ENCODE assay signal across 8 cellular contexts in the genomic region with DNA sequence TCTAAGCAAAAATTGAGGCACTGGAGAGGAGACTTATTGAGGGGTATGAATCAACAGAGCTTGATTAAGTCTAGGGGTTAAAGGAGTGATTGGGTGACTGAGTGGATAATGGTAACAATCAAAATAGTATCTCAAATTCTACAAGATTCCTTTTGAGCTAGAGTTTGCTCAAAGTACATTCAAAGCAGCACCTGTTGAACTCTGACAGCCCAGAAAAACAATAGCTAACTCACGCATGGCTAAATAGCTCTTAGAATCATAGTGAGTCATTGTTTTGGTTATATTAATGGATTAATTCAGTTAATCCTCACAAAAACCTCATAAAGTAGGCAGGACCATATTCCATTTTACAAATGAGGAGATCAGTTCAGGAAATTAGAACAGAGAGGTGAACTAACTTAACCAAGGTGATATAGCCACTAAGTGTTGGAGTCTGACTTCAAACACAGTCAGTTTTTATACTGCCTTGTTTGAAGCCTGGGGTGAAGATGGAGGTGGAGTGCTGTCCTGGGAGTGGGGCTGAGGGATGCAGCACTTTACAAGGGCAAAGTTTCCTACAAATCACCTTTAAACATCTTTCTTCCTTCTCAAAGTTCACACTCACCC. TPM values are rescaled to one million over a fixed set of nuclear protein-coding genes. Genes with fewer than 3 reads are reported as not detected.
DNase-seq lines count a peak whose midpoint lies in the region; ATAC-seq and TF ChIP-seq lines count a peak whose summit lies in the region.

No MANE protein-coding gene starts in this region.

- TF ChIP-seq CTCF in epithelial cell of esophagus (IDR thresholded peaks at IDR 0.05; ENCODE audit: insufficient read depth, low read depth, low read length, missing control alignments) = no peak

- intact Hi-C loops in left colon (cut with DNase I, micrococcal nuclease) (no loop called here), cardiac septum (cut with DNase I) (no loop called here)

- ATAC-seq in GM21381 (IDR thresholded peaks at IDR 0.05; ENCODE audit: unreplicated experiment) (peak; percentile 41), HG03565 (IDR thresholded peaks at IDR 0.05; ENCODE audit: unreplicated experiment) (peak; percentile 32), left colon (no peak)

- DNase-seq in EL (peak; percentile 3), epithelial cell of esophagus (ENCODE audit: low read depth) (peak; percentile 48), left colon (no peak), iPS-NIHi7 (ENCODE audit: extremely low spot score) (no peak), cardiac septum (ENCODE audit: low spot score) (no peak)
- no peak for DNase-seq in effector CD8-positive, alpha-beta T cell (lab: John Stamatoyannopoulos, UW)

- H3K4me3 ChIP-seq in epithelial cell of esophagus (ENCODE audit: low read length) = peak overlapping the region; percentile 39

RNA-seq across cellular contexts. Expression of a gene that starts 35.9 kb away (rescaled TPM):
- total RNA-seq in left colon (1 to 10 TPM; 4.7 to 9.9 TPM), cardiac septum (210 TPM)

RNA-seq across cellular contexts. Expression of a gene that starts 58.4 kb away (rescaled TPM):
- total RNA-seq in left colon = 1 to 10 TPM; 7.5 to 8.9 TPM
- 10.0 TPM for total RNA-seq in cardiac septum

Comparison
In these comparisons a context has a peak if more than half of its experiments do, and no peak if none do; other contexts are left out.
1. DNase-seq: peak in EL (single experiment) and epithelial cell of esophagus (single experiment); none in left colon (0 of 2), iPS-NIHi7 (single experiment), effector CD8-positive, alpha-beta T cell (single experiment) and cardiac septum (single experiment).
2. RNA of a gene that starts 35.9 kb away (total RNA-seq): 210 TPM in cardiac septum (single experiment); 4.7 to 9.9 TPM in left colon; every median in the first group is over 10 times any median in the second.